8 cellular contexts compared by ENCODE assay signal in genomic region chr19:55341191-55342043, GRCh38. TPM values are rescaled to one million over a fixed set of nuclear protein-coding genes. Genes with fewer than 3 reads are reported as not detected.
DNase-seq lines count a peak whose midpoint lies in the region; ATAC-seq, FAIRE-seq and TF ChIP-seq lines count a peak whose summit lies in the region.

No MANE protein-coding gene starts in this region.

- no peaks in the 10 kb centered on the region for H3K36me3 ChIP-seq in breast epithelium
- H3K36me3 ChIP-seq in kidney (ENCODE audit: control insufficient read depth in 1 of 2, insufficient read depth in 2 of 2, low read length in 2 of 2), result no peaks in the 10 kb centered on the region

- no peak for TF ChIP-seq POLR2A in breast epithelium (IDR thresholded peaks at IDR 0.05)

- H3K4me1 ChIP-seq in breast epithelium (no peaks in the 10 kb centered on the region), kidney (ENCODE audit: control insufficient read depth in 1 of 2, insufficient read depth in 1 of 2, low read depth in 1 of 2, low read length in 2 of 2) (peaks cover 0 to 16% of the 10 kb centered on the region in 2 donors)

- ATAC-seq in GM18861 (IDR thresholded peaks at IDR 0.05; ENCODE audit: unreplicated experiment) (no peak), GM19023 (IDR thresholded peaks at IDR 0.05; ENCODE audit: unreplicated experiment) (no peak)

- peak overlapping the region; percentile 96 to 99 for H3K27ac ChIP-seq in breast epithelium
- H3K27ac ChIP-seq in kidney (ENCODE audit: low read depth in 2 of 2, low read length in 2 of 2), result no peak overlapping the region

- H3K9me3 ChIP-seq in breast epithelium (no peaks in the 10 kb centered on the region), kidney (ENCODE audit: control insufficient read depth in 1 of 2, low read length in 2 of 2) (no peaks in the 10 kb centered on the region)

- peak; percentile 67 for DNase-seq in ELF-1 (ENCODE audit: low read depth, low spot score)
- DNase-seq in NCI-H1417 treated with DMSO at 0.1 percent for 48 hours (lab: John Stamatoyannopoulos, UW), result peak; percentile 43
- peak; percentile 40 for DNase-seq in T-helper 22 cell (ENCODE audit: low read depth)
- DNase-seq in breast epithelium (ENCODE audit: low spot score in 2 of 2), result peak; percentile 59 to 61
- DNase-seq in kidney, result peak; percentile 87
- DNase-seq in stimulated activated CD4-positive, alpha-beta T cell treated with anti-CD3 and anti-CD28 coated beads, Interleukin-2, amount 100 ng/mL, for 24 hours, result peak; percentile 65 to 80

- H3K4me3 ChIP-seq in breast epithelium (peak overlapping the region; percentile 74 to 87 (median 85)), kidney (ENCODE audit: low read length in 2 of 2) (peak overlapping the region in 1 of 2 donors; percentile 68)

- no peak for FAIRE-seq in kidney (lab: Jason Lieb, UNC)

- peak overlapping the region in 1 of 2 donors; percentile 87 for H3K9ac ChIP-seq in kidney (ENCODE audit: low read length in 2 of 2)

- intact Hi-C loops in breast epithelium (cut with DNase I; ENCODE audit: low total_unique reads), result no loop called here
- intact Hi-C loops in kidney (cut with DNase I), result no loop called here

- H3K27me3 ChIP-seq in breast epithelium, result no peaks in the 10 kb centered on the region

- no peak for TF ChIP-seq CTCF in breast epithelium (IDR thresholded peaks at IDR 0.05)
- TF ChIP-seq CTCF in kidney (IDR thresholded peaks at IDR 0.05; ENCODE audit: borderline replicate concordance, extremely low read depth, insufficient read depth), result no peak

RNA-seq across cellular contexts. Expression of gene KMT5C, which starts 1.7 kb away (rescaled TPM):
- total RNA-seq in breast epithelium (10 to 100 TPM in 2 of 3 donors, 1 to 10 TPM in 1; 6.1 to 20.8 (median 18.4) TPM), kidney (13.0 TPM)
- polyA plus RNA-seq in kidney (ENCODE audit: insufficient read depth, low read depth, low replicate concordance), result 4.1 TPM

RNA-seq across cellular contexts. Expression of gene COX6B2, which starts 13.1 kb away (rescaled TPM):
- 1 to 10 TPM in 1 of 3 donors, under 1 TPM in 1, not detected in 1; 0.73 to 1.3 TPM for total RNA-seq in breast epithelium
- total RNA-seq in kidney, result 3.8 TPM
- 0.62 TPM for polyA plus RNA-seq in kidney (ENCODE audit: insufficient read depth, low read depth, low replicate concordance)

RNA-seq across cellular contexts. Expression of gene TMEM150B, which starts 16.3 kb away (rescaled TPM):
- 10 to 100 TPM in 1 of 3 donors, 1 to 10 TPM in 2; 1.6 to 11.8 (median 3.1) TPM for total RNA-seq in breast epithelium
- total RNA-seq in kidney, result 3.6 TPM
- 5.4 TPM for polyA plus RNA-seq in kidney (ENCODE audit: insufficient read depth, low read depth, low replicate concordance)

RNA-seq across cellular contexts. Expression of gene GARIN5B, which starts 21.6 kb away (rescaled TPM):
- total RNA-seq in breast epithelium (not detected), kidney (not detected)
- polyA plus RNA-seq in kidney (ENCODE audit: insufficient read depth, low read depth, low replicate concordance), result not detected

RNA-seq across cellular contexts. Expression of gene IL11, which starts 28.8 kb away (rescaled TPM):
- total RNA-seq in breast epithelium (1 to 10 TPM in 1 of 3 donors, under 1 TPM in 1, not detected in 1; 0.29 to 1.3 TPM), kidney (0.47 TPM)
- polyA plus RNA-seq in kidney (ENCODE audit: insufficient read depth, low read depth, low replicate concordance), result 0.37 TPM

Comparison
In these comparisons a context has a peak if more than half of its experiments do, and no peak if none do; other contexts are left out.
1. H3K27ac ChIP-seq: peak in breast epithelium (2 of 2); none in kidney (0 of 2).
2. Peak in every context shown above with its lines, with median percentiles within 50 percentile points of each other: DNase-seq.